1 cellular context compared by ENCODE assay signal in genomic region chr5:132238169-132238744, GRCh38.
TF ChIP-seq lines count a peak whose summit lies in the region.

No MANE protein-coding gene starts in this region.

TF ChIP-seq in GM12878, 131 proteins besides CTCF, POLR2A, EP300 and RAD21 (continued from another document and continues in another):
- TF ChIP-seq PBX3 (IDR thresholded peaks at IDR 0.05; ENCODE audit: insufficient replicate concordance, low read depth, low read length) (no peak), RELB (IDR thresholded peaks at IDR 0.05; ENCODE audit: low read depth) (0 out of 2 replicates have a peak, but pooled peaks have one; percentile 21), TCF12 (IDR thresholded peaks at IDR 0.05; ENCODE audit: low read depth, low read length) (no peak), IKZF2 (IDR thresholded peaks at IDR 0.05) (no peak), BCLAF1 (IDR thresholded peaks at IDR 0.05) (no peak), JUNB (IDR thresholded peaks at IDR 0.05) (no peak), MEF2B (IDR thresholded peaks at IDR 0.05; ENCODE audit: partially characterized antibody, poor library complexity, severe bottlenecking) (no peak), ELK1 (IDR thresholded peaks at IDR 0.05; ENCODE audit: low read depth, low read length) (no peak), NFIC (IDR thresholded peaks at IDR 0.05; ENCODE audit: low read depth, low read length) (no peak), ZNF592 (IDR thresholded peaks at IDR 0.05) (0 out of 2 replicates have a peak, but pooled peaks have one; percentile 49), ZNF207 (IDR thresholded peaks at IDR 0.05; ENCODE audit: borderline replicate concordance) (0 out of 2 replicates have a peak, but pooled peaks have one; percentile 45), SREBF1 (IDR thresholded peaks at IDR 0.05; ENCODE audit: low read length) (no peak), E2F8 (IDR thresholded peaks at IDR 0.05; ENCODE audit: low read depth, partially characterized antibody) (no peak), GATAD2B (conservative IDR thresholded peaks at IDR 0.05; ENCODE audit: low read depth) (no peak), YY1 (IDR thresholded peaks at IDR 0.05; ENCODE audit: low read depth, low read length) (0 out of 2 replicates have a peak, but pooled peaks have one; percentile 47), USF2 (IDR thresholded peaks at IDR 0.05; ENCODE audit: borderline replicate concordance, low read depth, low read length) (no peak), EGR1 (IDR thresholded peaks at IDR 0.05; ENCODE audit: borderline replicate concordance in 1 of 2, low read depth in 2 of 2, low read length in 2 of 2) (no peak), PAX8 (IDR thresholded peaks at IDR 0.05) (no peak), SPI1 (IDR thresholded peaks at IDR 0.05; ENCODE audit: borderline replicate concordance, insufficient read depth, low read depth, low read length) (no peak), REST (IDR thresholded peaks at IDR 0.05; ENCODE audit: low read depth, low read length) (no peak), BCL3 (IDR thresholded peaks at IDR 0.05; ENCODE audit: borderline replicate concordance, insufficient read depth, low read depth, low read length, poor library complexity, severe bottlenecking) (no peak), HDGF (IDR thresholded peaks at IDR 0.05) (0 out of 2 replicates have a peak, but pooled peaks have one; percentile 21), IRF3 (IDR thresholded peaks at IDR 0.05) (no peak), SIN3A (IDR thresholded peaks at IDR 0.05; ENCODE audit: low read depth, low read length) (no peak), SMC3 (IDR thresholded peaks at IDR 0.05; ENCODE audit: borderline replicate concordance, low read length) (peak; percentile 89), FOS (IDR thresholded peaks at IDR 0.05; ENCODE audit: borderline replicate concordance, extremely low read depth, insufficient read length) (no peak), ATF7 (IDR thresholded peaks at IDR 0.05; ENCODE audit: low read depth) (no peak)
